Comparison of ENCODE assay signal across 9 cellular contexts in the genomic region with DNA sequence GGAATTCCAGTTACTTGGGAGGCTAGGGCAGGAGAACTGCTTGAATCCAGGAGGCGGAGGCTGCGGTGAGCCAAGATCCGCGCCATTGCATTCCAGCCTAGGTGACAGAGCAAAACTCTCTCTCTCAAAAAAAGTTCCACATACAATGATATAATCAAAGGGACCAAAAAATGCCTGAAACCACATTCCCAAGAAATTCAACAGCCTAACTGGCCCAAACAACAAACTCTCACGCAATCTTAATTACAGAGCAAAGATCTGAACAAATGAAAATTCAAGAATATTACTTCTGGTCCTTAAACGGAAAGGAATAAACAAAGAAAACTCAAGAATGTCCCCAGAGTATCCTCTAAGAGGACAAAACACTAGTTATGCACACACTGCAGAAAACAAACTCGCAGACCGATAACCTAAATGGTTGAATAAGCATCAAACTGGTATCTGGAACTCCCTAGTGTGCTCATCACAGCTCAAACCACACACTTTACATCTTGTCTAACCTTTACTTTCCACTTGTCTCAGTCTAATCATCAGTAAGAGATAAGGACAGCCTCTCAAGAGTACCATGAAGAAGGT. TPM values are rescaled to one million over a fixed set of nuclear protein-coding genes. Genes with fewer than 3 reads are reported as not detected.
DNase-seq lines count a peak whose midpoint lies in the region; ATAC-seq and TF ChIP-seq lines count a peak whose summit lies in the region.
"Had no signal": no experiment of that assay in that cellular context is flagged by ENCODE, and none has a peak within 500 bp of the region (broad histone marks: within the 10 kb centered on the region; RNA-seq: fewer than 3 reads in every experiment).

No MANE protein-coding gene starts in this region.

- TF ChIP-seq CTCF in Panc1 (IDR thresholded peaks at IDR 0.05) (no peak), fibroblast of mammary gland (conservative IDR thresholded peaks at IDR 0.05; ENCODE audit: control insufficient read depth, insufficient read depth, low read depth, low read length) (no peak)

- BruUV-seq in Panc1 (replicated peaks; lab: Mats Ljungman, UMichigan) = TSS peak; percentile 11

- CTCF ChIA-PET in Panc1 (lab: Charles Lee) = interaction anchor here (0.8 kb wide), 1 partner anchor 195 kb away, joined by 4 read pairs; no protein-coding TSS in a partner anchor

- in situ Hi-C loops in Panc1 (cut with HindIII; ENCODE audit: low pct_unique_long_range_greater_than_20kb, low sequenced_read_pairs) = no loop called here

- DNase-seq in T-helper 1 cell (no peak), Panc1 (ENCODE audit: low read depth, low spot score) (no peak), fibroblast of mammary gland (ENCODE audit: low read depth) (no peak), NCI-H82 treated with DMSO at 0.1 percent for 48 hours (lab: John Stamatoyannopoulos, UW; ENCODE audit: unreplicated experiment) (no peak), NCI-H2107 (lab: John Stamatoyannopoulos, UW) (no peak)
- no peak for DNase-seq in stimulated activated naive CD8-positive, alpha-beta T cell treated with anti-CD3 and anti-CD28 coated beads, Interleukin-15, amount 100 ng/mL, for 72 hours
- DNase-seq in NK-92 treated with Interleukin-12 subunit alpha and Interleukin-12 subunit beta, amount 100 ng/mL, for 24 hours (lab: John Stamatoyannopoulos, UW) = no peak

- H3K4me3 ChIP-seq in Panc1 (ENCODE audit: low read depth in 2 of 2, low read length in 2 of 2) (peak overlapping the region; percentile 84 to 98), fibroblast of mammary gland (ENCODE audit: control insufficient read depth, low read depth, low read length) (peak overlapping the region; percentile 81)

- no peaks in the 10 kb centered on the region for H3K9me3 ChIP-seq in Panc1 (ENCODE audit: control insufficient read depth, insufficient read depth, low read depth, low read length)

- H3K4me3 Mint-ChIP-seq in T-helper 1 cell treated with Interleukin-12 subunit alpha and Interleukin-12 subunit beta and Interleukin-4 antibody, amounts not matched to agents 30 μg/mL and 1 μg/mL, for 36 hours = peak overlapping the region; percentile 98
- H3K4me3 Mint-ChIP-seq in stimulated activated naive CD8-positive, alpha-beta T cell treated with anti-CD3 and anti-CD28 coated beads, Interleukin-15, amount 100 ng/mL, for 72 hours = peak overlapping the region; percentile 91 to 93

- H3K27ac ChIP-seq in Panc1 (ENCODE audit: low read length) = peak overlapping the region; percentile 51

- peaks cover 29% of the 10 kb centered on the region for H3K36me3 Mint-ChIP-seq in T-helper 1 cell treated with Interleukin-12 subunit alpha and Interleukin-12 subunit beta and Interleukin-4 antibody, amounts not matched to agents 30 μg/mL and 1 μg/mL, for 36 hours (ENCODE audit: low read depth)

- peaks cover 13% of the 10 kb centered on the region for H3K4me1 ChIP-seq in Panc1 (ENCODE audit: control insufficient read depth, insufficient read depth, low read length)

- H3K27me3 Mint-ChIP-seq in T-helper 1 cell treated with Interleukin-12 subunit alpha and Interleukin-12 subunit beta and Interleukin-4 antibody, amounts not matched to agents 30 μg/mL and 1 μg/mL, for 36 hours (ENCODE audit: low read depth) = no peaks in the 10 kb centered on the region
- H3K27me3 Mint-ChIP-seq in stimulated activated naive CD8-positive, alpha-beta T cell treated with anti-CD3 and anti-CD28 coated beads, Interleukin-15, amount 100 ng/mL, for 72 hours = no peaks in the 10 kb centered on the region

- intact Hi-C loops in Panc1 (cut with micrococcal nuclease; ENCODE audit: unreplicated experiment) = no loop called here

- peak overlapping the region; percentile 76 for H3K27ac Mint-ChIP-seq in T-helper 1 cell treated with Interleukin-12 subunit alpha and Interleukin-12 subunit beta and Interleukin-4 antibody, amounts not matched to agents 30 μg/mL and 1 μg/mL, for 36 hours
- peak overlapping the region in 1 of 2 donors; percentile 93 for H3K27ac Mint-ChIP-seq in stimulated activated naive CD8-positive, alpha-beta T cell treated with anti-CD3 and anti-CD28 coated beads, Interleukin-15, amount 100 ng/mL, for 72 hours

- no peaks in the 10 kb centered on the region for H3K27me3 ChIP-seq in Panc1 (ENCODE audit: control insufficient read depth, insufficient read depth, low read length)

- peaks cover 38% of the 10 kb centered on the region for H3K36me3 ChIP-seq in Panc1 (ENCODE audit: control insufficient read depth, insufficient read depth, low read length)

- peaks cover 46% of the 10 kb centered on the region for H3K4me1 Mint-ChIP-seq in T-helper 1 cell treated with Interleukin-12 subunit alpha and Interleukin-12 subunit beta and Interleukin-4 antibody, amounts not matched to agents 30 μg/mL and 1 μg/mL, for 36 hours (ENCODE audit: low read depth)
- peaks cover 54% of the 10 kb centered on the region for H3K4me1 Mint-ChIP-seq in stimulated activated naive CD8-positive, alpha-beta T cell treated with anti-CD3 and anti-CD28 coated beads, Interleukin-15, amount 100 ng/mL, for 72 hours

- POLR2A ChIA-PET in Panc1 (lab: Charles Lee) = interaction anchor here (0.6 kb wide), 2 partner anchors 18 to 1299 kb away, joined by 3 to 4 read pairs; no protein-coding TSS in a partner anchor

- ATAC-seq in Panc1 = no peak
- no peak for ATAC-seq in stimulated activated naive CD8-positive, alpha-beta T cell treated with anti-CD3 and anti-CD28 coated beads, Interleukin-15, amount 100 ng/mL, for 72 hours

- H3K9me3 Mint-ChIP-seq in T-helper 1 cell treated with Interleukin-12 subunit alpha and Interleukin-12 subunit beta and Interleukin-4 antibody, amounts not matched to agents 30 μg/mL and 1 μg/mL, for 36 hours = no peaks in the 10 kb centered on the region
- H3K9me3 Mint-ChIP-seq in stimulated activated naive CD8-positive, alpha-beta T cell treated with anti-CD3 and anti-CD28 coated beads, Interleukin-15, amount 100 ng/mL, for 72 hours = no peaks in the 10 kb centered on the region

RNA-seq across cellular contexts. Expression of a gene that starts 3.7 kb away (rescaled TPM):
- total RNA-seq in Panc1 (2021; ENCODE audit: unreplicated experiment) = 117 TPM
- polyA plus RNA-seq in Panc1 (2012; ENCODE audit: insufficient read length) = 49.3 TPM

RNA-seq across cellular contexts. Expression of a gene that starts 29.0 kb away (rescaled TPM):
- 4.3 TPM for total RNA-seq in Panc1 (2021; ENCODE audit: unreplicated experiment)
- 2.7 TPM for polyA plus RNA-seq in Panc1 (2012; ENCODE audit: insufficient read length)

RNA-seq across cellular contexts. Expression of a gene that starts 31.3 kb away (rescaled TPM):
- 109 TPM for total RNA-seq in Panc1 (2021; ENCODE audit: unreplicated experiment)
- polyA plus RNA-seq in Panc1 (2012; ENCODE audit: insufficient read length) = 178 TPM

RNA-seq across cellular contexts. Expression of a gene that starts 38.6 kb away (rescaled TPM):
- total RNA-seq in Panc1 (2021; ENCODE audit: unreplicated experiment) = 0.39 TPM
- 0.48 TPM for polyA plus RNA-seq in Panc1 (2012; ENCODE audit: insufficient read length)
- total RNA-seq: pulmonary artery endothelial cell had no signal
